In the genomic region with DNA sequence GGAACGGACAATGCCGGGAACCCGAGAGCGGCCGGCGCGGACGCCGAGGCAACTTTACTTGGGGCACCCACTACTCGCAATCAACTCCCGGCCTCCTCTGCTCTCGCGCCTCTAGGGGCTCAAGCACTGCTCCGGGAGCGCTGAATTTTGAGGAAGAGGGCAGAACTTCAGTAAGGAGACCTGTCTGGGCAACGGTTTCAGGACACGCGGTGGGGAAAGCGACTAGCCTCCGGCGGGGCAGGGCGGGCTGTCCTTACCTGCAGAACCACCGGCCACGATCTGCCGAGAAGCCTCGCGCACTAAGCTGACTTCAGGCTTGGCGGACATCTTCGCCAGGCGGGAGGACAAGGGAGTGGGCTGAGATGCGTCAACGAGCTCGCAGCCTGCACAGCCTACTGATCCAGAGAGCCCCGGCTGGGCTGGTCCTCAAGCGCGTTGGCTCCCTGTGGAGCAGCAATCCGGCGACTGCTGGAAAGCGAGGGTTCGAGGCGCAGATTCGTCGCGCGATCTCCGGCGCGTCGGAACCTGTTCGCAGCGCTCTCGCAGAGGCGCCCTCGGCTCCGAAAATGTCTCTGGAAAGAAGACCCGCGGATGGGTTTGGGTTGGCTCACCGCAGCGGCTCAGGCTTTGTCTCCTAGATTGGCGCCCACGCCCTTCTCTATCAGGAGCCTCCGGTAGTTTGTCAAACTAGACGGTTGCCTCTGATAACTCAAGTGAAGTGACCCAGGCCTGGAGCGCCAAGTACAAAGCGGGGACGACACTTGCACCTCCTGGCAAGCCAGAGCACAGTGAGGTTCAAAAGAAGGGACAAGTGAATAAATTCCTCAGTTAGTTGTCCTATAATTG, we compare ENCODE assay signal across 8 cellular contexts. TPM values are rescaled to one million over a fixed set of nuclear protein-coding genes. Genes with fewer than 3 reads are reported as not detected.
DNase-seq lines count a peak whose midpoint lies in the region; ATAC-seq and TF ChIP-seq lines count a peak whose summit lies in the region.

Gene SLC25A21, minus strand, starts transcription at position 583 of the 846 bp plus-strand sequence.

- H3K27me3 Mint-ChIP-seq in activated CD8-positive, alpha-beta memory T cell treated with anti-CD3 and anti-CD28 coated beads, Interleukin-2, amount 10 ng/mL, durations not matched to agents 7 days and 5 days: peaks cover 26% of the 10 kb centered on the region

- H3K14ac ChIP-seq in trophoblast cell (ENCODE audit: low read length): peak within 1 kb of the TSS; percentile 86

- peak within 1 kb of the TSS; percentile 30 for H4K91ac ChIP-seq in trophoblast cell (ENCODE audit: low read depth, low read length)

- H2BK120ac ChIP-seq in trophoblast cell (ENCODE audit: insufficient read depth, low read length, poor library complexity): peak within 1 kb of the TSS; percentile 89

- intact Hi-C loops in left cardiac atrium (cut with DNase I): no loop called here

- no CpG with 5 or more reads among the region's 66 CpGs for WGBS in trophoblast cell (ENCODE audit: extremely low coverage, insufficient coverage, insufficient read length)

- no peaks in the 10 kb centered on the region for H3K4me1 Mint-ChIP-seq in activated CD8-positive, alpha-beta memory T cell treated with anti-CD3 and anti-CD28 coated beads, Interleukin-2, amount 10 ng/mL, durations not matched to agents 7 days and 5 days

- H2AK5ac ChIP-seq in trophoblast cell (ENCODE audit: low read length): no peak within 1 kb of the TSS

- POLR2A ChIA-PET in GM10248 (lab: Yijun Ruan, JAX): no interaction called here

- H3K4me3 ChIP-seq in trophoblast cell (ENCODE audit: low read depth, low read length): peak within 1 kb of the TSS; percentile 79

- H3K79me2 ChIP-seq in trophoblast cell (ENCODE audit: control insufficient read depth, insufficient read depth, low read length, poor library complexity): peaks cover 6% of the 10 kb centered on the region

- no peak within 1 kb of the TSS for H3K4ac ChIP-seq in trophoblast cell (ENCODE audit: low read depth, low read length)

- no peak within 1 kb of the TSS for H3K23ac ChIP-seq in trophoblast cell (ENCODE audit: low read length)

- H3K9me3 ChIP-seq in trophoblast cell (ENCODE audit: insufficient read depth, low read depth, low read length): no peaks in the 10 kb centered on the region

- peaks cover 5% of the 10 kb centered on the region for H3K9me3 Mint-ChIP-seq in activated CD8-positive, alpha-beta memory T cell treated with anti-CD3 and anti-CD28 coated beads, Interleukin-2, amount 10 ng/mL, durations not matched to agents 7 days and 5 days (ENCODE audit: low read depth)

- H3K27ac ChIP-seq in trophoblast cell (ENCODE audit: low read depth, low read length): peak within 1 kb of the TSS; percentile 29

- H2AFZ ChIP-seq in trophoblast cell (ENCODE audit: insufficient read depth, low read length, poor library complexity): peak within 1 kb of the TSS; percentile 46

- H3K36me3 Mint-ChIP-seq in activated CD8-positive, alpha-beta memory T cell treated with anti-CD3 and anti-CD28 coated beads, Interleukin-2, amount 10 ng/mL, durations not matched to agents 7 days and 5 days: peaks cover 2% of the 10 kb centered on the region

- DNase-seq in GM04504 (ENCODE audit: low read depth) (peak; percentile 55), NCI-H2196 (lab: John Stamatoyannopoulos, UW; ENCODE audit: unreplicated experiment) (peak; percentile 78), anterior cingulate cortex (lab: John Stamatoyannopoulos, UW) (peak in 57 of 58 donors; percentile 28 to 86 (median 64)), left cardiac atrium (peak; percentile 83), trophoblast cell (peak in 1 of 2 donors; percentile 1), GM10248 (ENCODE audit: extremely low spot score) (no peak)
- DNase-seq in central memory CD4-positive, alpha-beta T cell: no peak
- DNase-seq in activated CD8-positive, alpha-beta memory T cell treated with anti-CD3 and anti-CD28 coated beads, Interleukin-2, amount 10 ng/mL, durations not matched to agents 7 days and 5 days: no peak

- H3K18ac ChIP-seq in trophoblast cell (ENCODE audit: low read length): peak within 1 kb of the TSS; percentile 24

- no peak for TF ChIP-seq CTCF in GM10248 (IDR thresholded peaks at IDR 0.05; ENCODE audit: control extremely low read depth, extremely low read depth, low read depth, missing control alignments)

- peak within 1 kb of the TSS; percentile 88 for H3K4me2 ChIP-seq in trophoblast cell (ENCODE audit: low read length)

- H2BK5ac ChIP-seq in trophoblast cell (ENCODE audit: low read depth, low read length, poor library complexity): peak within 1 kb of the TSS; percentile 7

- ATAC-seq in left cardiac atrium: peak; percentile 97
- no peak for ATAC-seq in activated CD8-positive, alpha-beta memory T cell treated with anti-CD3 and anti-CD28 coated beads, Interleukin-2, amount 10 ng/mL, durations not matched to agents 7 days and 5 days

- peak within 1 kb of the TSS; percentile 97 for H4K8ac ChIP-seq in trophoblast cell (ENCODE audit: low read depth, low read length)

- H3K27me3 ChIP-seq in trophoblast cell (ENCODE audit: insufficient read depth, low read length): no peaks in the 10 kb centered on the region

- no peaks in the 10 kb centered on the region for H3K4me1 ChIP-seq in trophoblast cell (ENCODE audit: control insufficient read depth in 1 of 2, insufficient read depth in 2 of 2, low read length in 2 of 2)

- peak within 1 kb of the TSS; percentile 56 for H4K12ac ChIP-seq in trophoblast cell (ENCODE audit: low read depth, low read length)

- CTCF ChIA-PET in activated CD8-positive, alpha-beta memory T cell treated with anti-CD3 and anti-CD28 coated beads, Interleukin-2, amount 10 ng/mL, durations not matched to agents 7 days and 5 days (lab: Charles Lee): no interaction called here
- CTCF ChIA-PET in GM10248 (lab: Yijun Ruan, JAX): no interaction called here

- H3K36me3 ChIP-seq in trophoblast cell (ENCODE audit: control insufficient read depth in 1 of 2, insufficient read depth in 2 of 2, low read length in 2 of 2): no peaks in the 10 kb centered on the region

- peak within 1 kb of the TSS; percentile 79 for H3K9ac ChIP-seq in trophoblast cell (ENCODE audit: low read length)

- H2BK12ac ChIP-seq in trophoblast cell (ENCODE audit: low read length): no peak within 1 kb of the TSS

- H3K4me3 Mint-ChIP-seq in activated CD8-positive, alpha-beta memory T cell treated with anti-CD3 and anti-CD28 coated beads, Interleukin-2, amount 10 ng/mL, durations not matched to agents 7 days and 5 days: no peak within 1 kb of the TSS

- no peak within 1 kb of the TSS for H3K27ac Mint-ChIP-seq in activated CD8-positive, alpha-beta memory T cell treated with anti-CD3 and anti-CD28 coated beads, Interleukin-2, amount 10 ng/mL, durations not matched to agents 7 days and 5 days

- peaks cover 6% of the 10 kb centered on the region for H3K79me1 ChIP-seq in trophoblast cell (ENCODE audit: low read length)

RNA-seq across cellular contexts. Expression of gene SLC25A21, which starts in this region (rescaled TPM):
- under 1 TPM; 0.73 to 0.77 TPM for total RNA-seq in left cardiac atrium
- 0.18 and 0.32 TPM in 2 replicates for polyA plus RNA-seq in trophoblast cell (2013)
- total RNA-seq in activated CD8-positive, alpha-beta memory T cell treated with anti-CD3 and anti-CD28 coated beads, Interleukin-2, amount 10 ng/mL, durations not matched to agents 7 days and 5 days: not detected

Comparison
In these comparisons a context has a peak if more than half of its experiments do, and no peak if none do; other contexts are left out.
1. Peak in DNase-seq and ATAC-seq in left cardiac atrium; RNA of the gene not detected or under 1 TPM.
2. DNase-seq: peak in GM04504 (single experiment), NCI-H2196 (single experiment) and anterior cingulate cortex (57 of 58); none in central memory CD4-positive, alpha-beta T cell (single experiment), activated CD8-positive, alpha-beta memory T cell treated with anti-CD3 and anti-CD28 coated beads, Interleukin-2, amount 10 ng/mL, durations not matched to agents 7 days and 5 days (single experiment) and GM10248 (single experiment).